Comparison of ENCODE assay signal across 10 cellular contexts in genomic region chr20:44448753-44449546, GRCh38. TPM values are rescaled to one million over a fixed set of nuclear protein-coding genes. Genes with fewer than 3 reads are reported as not detected.
DNase-seq lines count a peak whose midpoint lies in the region; ATAC-seq and TF ChIP-seq lines count a peak whose summit lies in the region.
"Had no signal": no experiment of that assay in that cellular context is flagged by ENCODE, and none has a peak within 500 bp of the region (broad histone marks: within the 10 kb centered on the region; RNA-seq: fewer than 3 reads in every experiment).

No MANE protein-coding gene starts in this region.

- H3K27ac Mint-ChIP-seq in endothelial cell (ENCODE audit: unreplicated experiment), result no peak overlapping the region

- H3K9me3 Mint-ChIP-seq in endothelial cell (ENCODE audit: unreplicated experiment), result no peaks in the 10 kb centered on the region

- H3K27me3 Mint-ChIP-seq in endothelial cell (ENCODE audit: unreplicated experiment), result peaks cover 14% of the 10 kb centered on the region

- intact Hi-C loops in transverse colon (cut with DNase I; ENCODE audit: low total_unique reads), result no loop called here

- no peak for ATAC-seq in GM21381 (IDR thresholded peaks at IDR 0.05; ENCODE audit: unreplicated experiment)

- H3K4me3 ChIP-seq in NB4 (ENCODE audit: low read depth, low read length) (no peak overlapping the region), transverse colon (no peak overlapping the region)

- H3K4me1 Mint-ChIP-seq in endothelial cell (ENCODE audit: unreplicated experiment), result peaks cover 10% of the 10 kb centered on the region

- no peaks in the 10 kb centered on the region for H3K27me3 ChIP-seq in transverse colon
- H3K27me3 ChIP-seq: neutrophil had no signal

- peak overlapping the region in 2 of 4 donors; percentile 12 to 84 for H3K27ac ChIP-seq in transverse colon
- H3K27ac ChIP-seq: HL-60, neutrophil had no signal

- TF ChIP-seq EP300 in transverse colon (IDR thresholded peaks at IDR 0.05; ENCODE audit: low read depth), result no peak

- no peak overlapping the region for H3K4me3 Mint-ChIP-seq in endothelial cell (ENCODE audit: unreplicated experiment)

- in situ Hi-C loops in transverse colon (cut with MboI; ENCODE audit: low pct_ligation_motif_present in 1 of 4, low pct_unique_long_range_greater_than_20kb in 1 of 4, low sequenced_read_pairs in 3 of 4), result no loop called here

- WGBS in transverse colon (ENCODE audit: low coverage in 1 of 2), 2 donors, result 58 to 75% methylated on average over 2 to 9 of the region's 9 CpGs

- H3K4me1 ChIP-seq in transverse colon, result peaks cover 0 to 26% (median 11%) of the 10 kb centered on the region in 4 donors

- peaks cover 3% of the 10 kb centered on the region for H3K36me3 Mint-ChIP-seq in endothelial cell (ENCODE audit: low read depth, unreplicated experiment)

- no peak for TF ChIP-seq POLR2A in NB4 (IDR thresholded peaks at IDR 0.05; ENCODE audit: extremely low read depth, insufficient read length)
- no peak for TF ChIP-seq POLR2A in transverse colon (IDR thresholded peaks at IDR 0.05)

- peak; percentile 14 for DNase-seq in stimulated activated CD4-positive, alpha-beta T cell treated with anti-CD3 and anti-CD28 coated beads, Interleukin-1b, Interleukin-23, amount 100 ng/mL, for 48 hours
- no peak for DNase-seq in stimulated activated CD4-positive, alpha-beta T cell treated with anti-CD3 and anti-CD28 coated beads, Interleukin-4, amount 100 ng/mL, for 4 hours
- DNase-seq in NB4 (ENCODE audit: low read depth), result peak; percentile 65
- DNase-seq in endothelial cell (ENCODE audit: low spot score), result peak; percentile 29
- peak; percentile 52 for DNase-seq in transverse colon
- DNase-seq in NCI-H2107 (lab: John Stamatoyannopoulos, UW), result no peak
- no peak for DNase-seq in GOT3 (lab: John Stamatoyannopoulos, UW)

- TF ChIP-seq CTCF in NB4 (IDR thresholded peaks at IDR 0.05; ENCODE audit: low read depth, low read length) (peak; percentile 77), endothelial cell (IDR thresholded peaks at IDR 0.05; ENCODE audit: unreplicated experiment) (peak; percentile 46), transverse colon (IDR thresholded peaks at IDR 0.05) (peak in 4 of 5 experiments; percentile 24 to 43 (median 26))

- no peaks in the 10 kb centered on the region for H3K36me3 ChIP-seq in transverse colon
- H3K36me3 ChIP-seq: neutrophil had no signal

- H3K9me3 ChIP-seq in transverse colon, result no peaks in the 10 kb centered on the region
- H3K9me3 ChIP-seq: neutrophil had no signal

RNA-seq across cellular contexts. Expression of gene TTPAL, which starts 26.7 kb away (rescaled TPM):
- total RNA-seq in endothelial cell (ENCODE audit: unreplicated experiment) (10.3 TPM), transverse colon (10 to 100 TPM in 2 of 4 donors, 1 to 10 TPM in 2; 6.8 to 20.9 (median 9.2) TPM)

Comparison
In these comparisons a context has a peak if more than half of its experiments do, and no peak if none do; other contexts are left out.
1. DNase-seq: peak in stimulated activated CD4-positive, alpha-beta T cell treated with anti-CD3 and anti-CD28 coated beads, Interleukin-1b, Interleukin-23, amount 100 ng/mL, for 48 hours (single experiment), NB4 (single experiment), endothelial cell (single experiment) and transverse colon (single experiment); none in stimulated activated CD4-positive, alpha-beta T cell treated with anti-CD3 and anti-CD28 coated beads, Interleukin-4, amount 100 ng/mL, for 4 hours (0 of 2), NCI-H2107 (single experiment) and GOT3 (single experiment).
2. CTCF ChIP-seq: peak in every context shown above with its lines; median percentile 77 in NB4; 46 in endothelial cell; 26 in transverse colon.